Comparison of ENCODE assay signal across 25 cellular contexts in the genomic region with DNA sequence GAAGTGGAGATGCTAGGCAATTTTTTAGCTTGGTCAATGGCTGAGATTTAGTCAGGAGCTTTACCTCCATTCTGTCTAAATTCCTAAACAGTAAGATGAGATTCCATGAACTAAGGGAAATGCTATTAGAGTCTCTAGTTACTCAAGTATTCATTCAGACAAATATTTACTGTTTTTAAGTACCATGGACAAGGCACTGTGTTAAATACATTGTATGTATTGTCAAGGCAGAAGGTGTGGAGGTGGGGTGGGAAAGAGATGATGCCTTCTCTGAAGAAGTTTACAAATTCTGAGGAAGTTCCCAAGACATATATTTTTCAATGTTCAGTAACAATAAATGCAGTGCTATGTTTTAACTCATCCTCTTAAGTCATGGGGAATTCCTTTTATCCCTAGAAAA.
"Had no signal": no experiment of that assay in that cellular context is flagged by ENCODE, and none has a peak within 500 bp of the region (broad histone marks: within the 10 kb centered on the region; RNA-seq: fewer than 3 reads in every experiment).

No MANE protein-coding gene starts in this region.

- H3K27me3 Mint-ChIP-seq: activated naive CD4-positive, alpha-beta T cell treated with anti-CD3 and anti-CD28 coated beads, Interleukin-2, amount 50 U/mL, for 24 hours; central memory CD8-positive, alpha-beta T cell; stimulated activated naive B cell treated with anti-CD40 and anti-IgM and Interleukin-4, amounts not matched to agents 10 μg/mL and 1 μg/mL and 100 μg/mL, for 72 hours had no signal

- H3K27ac ChIP-seq: brain microvascular endothelial cell, colonic mucosa, dorsolateral prefrontal cortex, esophagus squamous epithelium, heart right ventricle, parathyroid adenoma, transverse colon had no signal

- H3K27me3 ChIP-seq: brain microvascular endothelial cell, colonic mucosa, dorsolateral prefrontal cortex, esophagus squamous epithelium, heart right ventricle, transverse colon had no signal

- FAIRE-seq: kidney, urothelium cell line had no signal

- H3K36me3 ChIP-seq: brain microvascular endothelial cell, colonic mucosa, esophagus squamous epithelium, heart right ventricle, transverse colon had no signal

- H2AFZ ChIP-seq: parathyroid adenoma had no signal

- H3K79me2 ChIP-seq: parathyroid adenoma had no signal

- H3K4me3 ChIP-seq: colonic mucosa, dorsolateral prefrontal cortex, esophagus squamous epithelium, heart right ventricle, transverse colon had no signal

- DNase-seq: activated CD4-positive, alpha-beta T cell treated with anti-CD3 and anti-CD28 coated beads for 1 hour; activated CD4-positive, alpha-beta T cell treated with anti-CD3 and anti-CD28 coated beads, Interleukin-2, amount 50 U/mL, for 1 hour; activated CD8-positive, alpha-beta T cell treated with anti-CD3 and anti-CD28 coated beads, Interleukin-2, amount 10 ng/mL, durations not matched to agents 7 days and 5 days; activated gamma-delta T cell; aorta; brain microvascular endothelial cell; colonic mucosa; dorsolateral prefrontal cortex; esophagus squamous epithelium; heart right ventricle; kidney; midbrain; stimulated activated CD4-positive, alpha-beta T cell treated with anti-CD3 and anti-CD28 coated beads, Interleukin-2, amount 100 ng/mL, for 48 hours; stimulated activated CD8-positive, alpha-beta memory T cell treated with anti-CD3 and anti-CD28 coated beads, Interleukin-4, amount 100 ng/mL, for 48 hours; stimulated activated naive B cell treated with anti-CD40 and anti-IgM and Interleukin-4, amounts not matched to agents 10 μg/mL and 1 μg/mL and 100 μg/mL, for 72 hours; T-helper 9 cell; transverse colon had no signal

- H3K9ac ChIP-seq: parathyroid adenoma had no signal

- ATAC-seq: activated CD8-positive, alpha-beta T cell treated with anti-CD3 and anti-CD28 coated beads, Interleukin-2, amount 10 ng/mL, durations not matched to agents 7 days and 5 days; heart right ventricle; left lobe of liver; sciatic nerve; stimulated activated naive B cell treated with anti-CD40 and anti-IgM and Interleukin-4, amounts not matched to agents 10 μg/mL and 1 μg/mL and 100 μg/mL, for 72 hours had no signal

- H3K4me3 Mint-ChIP-seq: activated CD8-positive, alpha-beta T cell treated with anti-CD3 and anti-CD28 coated beads, Interleukin-2, amount 10 ng/mL, durations not matched to agents 7 days and 5 days; activated naive CD4-positive, alpha-beta T cell treated with anti-CD3 and anti-CD28 coated beads, Interleukin-2, amount 50 U/mL, for 24 hours; activated T-helper 1 cell treated with anti-CD3 and anti-CD28 coated beads, Interleukin-12 subunit alpha, Interleukin-12 subunit beta, Interleukin-2, Interleukin-4 antibody, amounts not matched to agents 30 ng/mL and 10 ng/mL and 1 ng/mL, durations not matched to agents 14 hours and 24 hours and 36 hours; central memory CD8-positive, alpha-beta T cell; stimulated activated naive B cell treated with anti-CD40 and anti-IgM and Interleukin-4, amounts not matched to agents 10 μg/mL and 1 μg/mL and 100 μg/mL, for 72 hours had no signal

- H3K4me1 ChIP-seq: colonic mucosa, esophagus squamous epithelium, heart right ventricle, parathyroid adenoma, transverse colon had no signal

- H3K9me3 Mint-ChIP-seq: activated T-helper 1 cell treated with anti-CD3 and anti-CD28 coated beads, Interleukin-12 subunit alpha, Interleukin-12 subunit beta, Interleukin-2, Interleukin-4 antibody, amounts not matched to agents 30 ng/mL and 10 ng/mL and 1 ng/mL, durations not matched to agents 14 hours and 24 hours and 36 hours; nephron had no signal

- H3K27ac Mint-ChIP-seq: activated CD8-positive, alpha-beta T cell treated with anti-CD3 and anti-CD28 coated beads, Interleukin-2, amount 10 ng/mL, durations not matched to agents 7 days and 5 days; activated naive CD4-positive, alpha-beta T cell treated with anti-CD3 and anti-CD28 coated beads, Interleukin-2, amount 50 U/mL, for 24 hours; activated T-helper 1 cell treated with anti-CD3 and anti-CD28 coated beads, Interleukin-12 subunit alpha, Interleukin-12 subunit beta, Interleukin-2, Interleukin-4 antibody, amounts not matched to agents 30 ng/mL and 10 ng/mL and 1 ng/mL, durations not matched to agents 14 hours and 24 hours and 36 hours; nephron; stimulated activated naive B cell treated with anti-CD40 and anti-IgM and Interleukin-4, amounts not matched to agents 10 μg/mL and 1 μg/mL and 100 μg/mL, for 72 hours had no signal

- H3K9me3 ChIP-seq: colonic mucosa, esophagus squamous epithelium, heart right ventricle, transverse colon had no signal

- H3K36me3 Mint-ChIP-seq: activated naive CD4-positive, alpha-beta T cell treated with anti-CD3 and anti-CD28 coated beads, Interleukin-2, amount 50 U/mL, for 24 hours; stimulated activated naive B cell treated with anti-CD40 and anti-IgM and Interleukin-4, amounts not matched to agents 10 μg/mL and 1 μg/mL and 100 μg/mL, for 72 hours had no signal

- H3K4me1 Mint-ChIP-seq: activated naive CD4-positive, alpha-beta T cell treated with anti-CD3 and anti-CD28 coated beads, Interleukin-2, amount 50 U/mL, for 24 hours; central memory CD8-positive, alpha-beta T cell; stimulated activated naive B cell treated with anti-CD40 and anti-IgM and Interleukin-4, amounts not matched to agents 10 μg/mL and 1 μg/mL and 100 μg/mL, for 72 hours had no signal
